22 cellular contexts compared by ENCODE assay signal in the genomic region with DNA sequence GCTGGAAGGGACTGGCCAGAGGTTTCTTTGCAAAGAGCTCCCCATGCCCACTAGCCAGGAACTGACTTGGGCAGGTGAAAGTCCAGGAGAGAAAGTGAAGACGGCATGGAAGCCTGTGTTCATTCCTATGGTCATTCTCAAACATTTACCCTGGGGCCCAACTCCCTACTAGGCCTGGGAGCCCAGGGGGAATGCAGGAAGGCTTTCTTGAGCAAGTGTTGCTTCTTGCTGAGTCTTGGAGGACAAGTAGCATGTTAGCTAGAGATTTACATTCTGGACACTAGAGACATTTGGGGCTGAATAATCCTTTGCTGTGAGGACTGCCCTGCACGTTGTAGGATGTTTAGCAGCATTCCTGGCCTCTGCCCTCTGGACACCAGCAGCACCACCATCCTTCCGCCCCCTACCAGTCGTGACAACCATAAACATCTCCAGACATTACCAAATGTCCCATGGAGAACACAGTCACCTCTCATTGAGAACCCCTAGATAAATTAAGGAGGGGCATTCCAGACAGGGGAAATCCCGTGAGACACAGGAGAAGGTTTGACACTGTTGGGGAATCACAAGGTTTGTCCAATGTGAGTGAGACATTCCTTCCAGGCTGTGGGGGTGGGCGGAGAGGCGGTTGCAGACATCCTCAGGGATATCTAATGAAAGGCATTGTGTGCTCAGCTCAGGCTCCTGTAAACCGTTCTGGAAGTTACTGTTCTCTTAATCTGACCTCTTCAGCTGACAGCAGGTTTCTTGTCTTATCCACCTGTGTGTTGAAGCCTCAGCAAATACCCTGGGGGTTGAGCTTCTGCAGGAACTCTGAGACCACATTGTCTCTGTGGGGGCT.
DNase-seq lines count a peak whose midpoint lies in the region; ATAC-seq and TF ChIP-seq lines count a peak whose summit lies in the region.
"Had no signal": no experiment of that assay in that cellular context is flagged by ENCODE, and none has a peak within 500 bp of the region (broad histone marks: within the 10 kb centered on the region; RNA-seq: fewer than 3 reads in every experiment).

No MANE protein-coding gene starts in this region.

- H3K4me3 ChIP-seq in WERI-Rb-1 (ENCODE audit: low read depth, low read length): no peak overlapping the region
- no peak overlapping the region for H3K4me3 ChIP-seq in foreskin fibroblast (ENCODE audit: low read depth in 1 of 2, low read length in 2 of 2)
- H3K4me3 ChIP-seq: A549, heart right ventricle, pancreas, tibial nerve had no signal

- H3K36me3 Mint-ChIP-seq in stimulated activated naive CD8-positive, alpha-beta T cell treated with anti-CD3 and anti-CD28 coated beads, Interleukin-15, Interleukin-2, amounts not matched to agents 100 ng/mL and 50 ng/mL, for 24 hours (ENCODE audit: low read depth): no peaks in the 10 kb centered on the region
- H3K36me3 Mint-ChIP-seq: CD14-positive monocyte had no signal

- peak overlapping the region; percentile 80 for H3K27ac ChIP-seq in WERI-Rb-1
- H3K27ac ChIP-seq: A549, heart right ventricle, pancreas, tibial nerve had no signal

- DNase-seq in stimulated activated naive CD8-positive, alpha-beta T cell treated with anti-CD3 and anti-CD28 coated beads, Interleukin-15, Interleukin-2, amounts not matched to agents 100 U/mL and 50 U/mL, for 24 hours: no peak
- DNase-seq in WERI-Rb-1: peak; percentile 67
- DNase-seq in iris pigment epithelial cell (ENCODE audit: low read depth): peak; percentile 23
- no peak for DNase-seq in foreskin fibroblast
- DNase-seq in activated CD8-positive, alpha-beta memory T cell treated with anti-CD3 and anti-CD28 coated beads for 24 hours: no peak
- no peak for DNase-seq in left lobe of liver (ENCODE audit: low spot score)
- DNase-seq: activated CD4-positive, alpha-beta T cell treated with anti-CD3 and anti-CD28 coated beads for 1 hour; activated naive CD4-positive, alpha-beta T cell; dermis blood vessel endothelial cell; DMS79 treated with DMSO at 0.1 percent for 48 hours; heart right ventricle; KBM-7; midbrain; NCI-H1417 treated with DMSO at 0.1 percent for 48 hours; pancreas; SHP77 treated with DMSO at 0.1 percent for 48 hours had no signal

- peaks cover 30% of the 10 kb centered on the region for H3K4me1 Mint-ChIP-seq in stimulated activated naive CD8-positive, alpha-beta T cell treated with anti-CD3 and anti-CD28 coated beads, Interleukin-15, Interleukin-2, amounts not matched to agents 100 ng/mL and 50 ng/mL, for 24 hours (ENCODE audit: low read depth)
- H3K4me1 Mint-ChIP-seq: CD14-positive monocyte had no signal

- H3K9me3 Mint-ChIP-seq in stimulated activated naive CD8-positive, alpha-beta T cell treated with anti-CD3 and anti-CD28 coated beads, Interleukin-15, Interleukin-2, amounts not matched to agents 100 ng/mL and 50 ng/mL, for 24 hours: no peaks in the 10 kb centered on the region
- H3K9me3 Mint-ChIP-seq: T-helper 2 cell treated with Interferon-gamma antibody and Interleukin-4, amounts not matched to agents 5 μg/mL and 100 μg/mL, for 36 hours had no signal

- no peaks in the 10 kb centered on the region for H3K27me3 ChIP-seq in WERI-Rb-1 (ENCODE audit: insufficient read depth, low read depth, severe bottlenecking)
- H3K27me3 ChIP-seq: pancreas, tibial nerve had no signal

- H3K36me3 ChIP-seq in WERI-Rb-1: no peaks in the 10 kb centered on the region
- H3K36me3 ChIP-seq: heart right ventricle, pancreas, tibial nerve had no signal

- peak overlapping the region; percentile 1 for H3K27ac Mint-ChIP-seq in stimulated activated naive CD8-positive, alpha-beta T cell treated with anti-CD3 and anti-CD28 coated beads, Interleukin-15, Interleukin-2, amounts not matched to agents 100 ng/mL and 50 ng/mL, for 24 hours
- H3K27ac Mint-ChIP-seq: T-helper 2 cell treated with Interferon-gamma antibody and Interleukin-4, amounts not matched to agents 5 μg/mL and 100 μg/mL, for 36 hours had no signal

- H3K27me3 Mint-ChIP-seq in stimulated activated naive CD8-positive, alpha-beta T cell treated with anti-CD3 and anti-CD28 coated beads, Interleukin-15, Interleukin-2, amounts not matched to agents 100 ng/mL and 50 ng/mL, for 24 hours: peaks cover 12% of the 10 kb centered on the region

- no peaks in the 10 kb centered on the region for H3K9me3 ChIP-seq in WERI-Rb-1 (ENCODE audit: severe bottlenecking)
- H3K9me3 ChIP-seq: heart right ventricle, pancreas, tibial nerve had no signal

- no peak for ATAC-seq in stimulated activated naive CD8-positive, alpha-beta T cell treated with anti-CD3 and anti-CD28 coated beads, Interleukin-15, Interleukin-2, amounts not matched to agents 100 U/mL and 50 U/mL, for 24 hours
- ATAC-seq in GM19324 (IDR thresholded peaks at IDR 0.05; ENCODE audit: low FRiP score, unreplicated experiment) (no peak), left lobe of liver (no peak)
- ATAC-seq: heart right ventricle, pancreas had no signal

- TF ChIP-seq CTCF in WERI-Rb-1 (IDR thresholded peaks at IDR 0.05; ENCODE audit: low read depth, low read length) (no peak), foreskin fibroblast (IDR thresholded peaks at IDR 0.05; ENCODE audit: low read depth, low read length) (no peak)

- no peak overlapping the region for H3K4me3 Mint-ChIP-seq in stimulated activated naive CD8-positive, alpha-beta T cell treated with anti-CD3 and anti-CD28 coated beads, Interleukin-15, Interleukin-2, amounts not matched to agents 100 ng/mL and 50 ng/mL, for 24 hours
- H3K4me3 Mint-ChIP-seq: CD14-positive monocyte; T-helper 2 cell treated with Interferon-gamma antibody and Interleukin-4, amounts not matched to agents 5 μg/mL and 100 μg/mL, for 36 hours had no signal

Comparison
In these comparisons a context has a peak if more than half of its experiments do, and no peak if none do; other contexts are left out.
1. DNase-seq: peak in WERI-Rb-1 (single experiment) and iris pigment epithelial cell (single experiment); none in stimulated activated naive CD8-positive, alpha-beta T cell treated with anti-CD3 and anti-CD28 coated beads, Interleukin-15, Interleukin-2, amounts not matched to agents 100 U/mL and 50 U/mL, for 24 hours (single experiment), foreskin fibroblast (0 of 2), activated CD8-positive, alpha-beta memory T cell treated with anti-CD3 and anti-CD28 coated beads for 24 hours (single experiment) and left lobe of liver (single experiment).